ENCODE assay signal across 1 cellular context in genomic region chr11:78290293-78291176, GRCh38.
TF ChIP-seq lines count a peak whose summit lies in the region.

No MANE protein-coding gene starts in this region.

TF ChIP-seq in HepG2, 621 proteins besides CTCF, POLR2A, EP300 and RAD21 (continued from another document and continues in another):
- TF ChIP-seq, protein P1, sequence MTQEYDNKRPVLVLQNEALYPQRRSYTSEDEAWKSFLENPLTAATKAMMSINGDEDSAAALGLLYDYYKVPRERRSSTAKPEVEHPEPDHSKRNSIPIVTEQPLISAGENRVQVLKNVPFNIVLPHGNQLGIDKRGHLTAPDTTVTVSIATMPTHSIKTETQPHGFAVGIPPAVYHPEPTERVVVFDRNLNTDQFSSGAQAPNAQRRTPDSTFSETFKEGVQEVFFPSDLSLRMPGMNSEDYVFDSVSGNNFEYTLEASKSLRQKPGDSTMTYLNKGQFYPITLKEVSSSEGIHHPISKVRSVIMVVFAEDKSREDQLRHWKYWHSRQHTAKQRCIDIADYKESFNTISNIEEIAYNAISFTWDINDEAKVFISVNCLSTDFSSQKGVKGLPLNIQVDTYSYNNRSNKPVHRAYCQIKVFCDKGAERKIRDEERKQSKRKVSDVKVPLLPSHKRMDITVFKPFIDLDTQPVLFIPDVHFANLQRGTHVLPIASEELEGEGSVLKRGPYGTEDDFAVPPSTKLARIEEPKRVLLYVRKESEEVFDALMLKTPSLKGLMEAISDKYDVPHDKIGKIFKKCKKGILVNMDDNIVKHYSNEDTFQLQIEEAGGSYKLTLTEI (CRISPR knock-in tag; conservative IDR thresholded peaks at IDR 0.05), result no peak
- TF ChIP-seq ZNF780A (CRISPR knock-in tag; IDR thresholded peaks at IDR 0.05), result 0 out of 2 replicates have a peak, but pooled peaks have one; percentile 65
- 0 out of 2 replicates have a peak, but pooled peaks have one; percentile 53 for TF ChIP-seq NAIF1 (CRISPR knock-in tag; IDR thresholded peaks at IDR 0.05; ENCODE audit: borderline replicate concordance)
- peak; percentile 98 for TF ChIP-seq IRF2 (CRISPR knock-in tag; IDR thresholded peaks at IDR 0.05)
- no peak for TF ChIP-seq RELA (CRISPR knock-in tag; IDR thresholded peaks at IDR 0.05)
- TF ChIP-seq SIX4 (CRISPR knock-in tag; IDR thresholded peaks at IDR 0.05), result peak; percentile 95
- TF ChIP-seq TBP (CRISPR knock-in tag; IDR thresholded peaks at IDR 0.05), result no peak
- TF ChIP-seq, protein P2, sequence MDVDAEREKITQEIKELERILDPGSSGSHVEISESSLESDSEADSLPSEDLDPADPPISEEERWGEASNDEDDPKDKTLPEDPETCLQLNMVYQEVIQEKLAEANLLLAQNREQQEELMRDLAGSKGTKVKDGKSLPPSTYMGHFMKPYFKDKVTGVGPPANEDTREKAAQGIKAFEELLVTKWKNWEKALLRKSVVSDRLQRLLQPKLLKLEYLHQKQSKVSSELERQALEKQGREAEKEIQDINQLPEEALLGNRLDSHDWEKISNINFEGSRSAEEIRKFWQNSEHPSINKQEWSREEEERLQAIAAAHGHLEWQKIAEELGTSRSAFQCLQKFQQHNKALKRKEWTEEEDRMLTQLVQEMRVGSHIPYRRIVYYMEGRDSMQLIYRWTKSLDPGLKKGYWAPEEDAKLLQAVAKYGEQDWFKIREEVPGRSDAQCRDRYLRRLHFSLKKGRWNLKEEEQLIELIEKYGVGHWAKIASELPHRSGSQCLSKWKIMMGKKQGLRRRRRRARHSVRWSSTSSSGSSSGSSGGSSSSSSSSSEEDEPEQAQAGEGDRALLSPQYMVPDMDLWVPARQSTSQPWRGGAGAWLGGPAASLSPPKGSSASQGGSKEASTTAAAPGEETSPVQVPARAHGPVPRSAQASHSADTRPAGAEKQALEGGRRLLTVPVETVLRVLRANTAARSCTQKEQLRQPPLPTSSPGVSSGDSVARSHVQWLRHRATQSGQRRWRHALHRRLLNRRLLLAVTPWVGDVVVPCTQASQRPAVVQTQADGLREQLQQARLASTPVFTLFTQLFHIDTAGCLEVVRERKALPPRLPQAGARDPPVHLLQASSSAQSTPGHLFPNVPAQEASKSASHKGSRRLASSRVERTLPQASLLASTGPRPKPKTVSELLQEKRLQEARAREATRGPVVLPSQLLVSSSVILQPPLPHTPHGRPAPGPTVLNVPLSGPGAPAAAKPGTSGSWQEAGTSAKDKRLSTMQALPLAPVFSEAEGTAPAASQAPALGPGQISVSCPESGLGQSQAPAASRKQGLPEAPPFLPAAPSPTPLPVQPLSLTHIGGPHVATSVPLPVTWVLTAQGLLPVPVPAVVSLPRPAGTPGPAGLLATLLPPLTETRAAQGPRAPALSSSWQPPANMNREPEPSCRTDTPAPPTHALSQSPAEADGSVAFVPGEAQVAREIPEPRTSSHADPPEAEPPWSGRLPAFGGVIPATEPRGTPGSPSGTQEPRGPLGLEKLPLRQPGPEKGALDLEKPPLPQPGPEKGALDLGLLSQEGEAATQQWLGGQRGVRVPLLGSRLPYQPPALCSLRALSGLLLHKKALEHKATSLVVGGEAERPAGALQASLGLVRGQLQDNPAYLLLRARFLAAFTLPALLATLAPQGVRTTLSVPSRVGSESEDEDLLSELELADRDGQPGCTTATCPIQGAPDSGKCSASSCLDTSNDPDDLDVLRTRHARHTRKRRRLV (CRISPR knock-in tag; IDR thresholded peaks at IDR 0.05), result no peak
- TF ChIP-seq BORCS8-MEF2B (CRISPR knock-in tag; IDR thresholded peaks at IDR 0.05), result no peak
- TF ChIP-seq ZNF746 (CRISPR knock-in tag; IDR thresholded peaks at IDR 0.05), result peak; percentile 48; the same call in 1 of the 2 replicates
- no peak for TF ChIP-seq PCBP1 (IDR thresholded peaks at IDR 0.05; ENCODE audit: borderline replicate concordance, low read depth, low read length)
- TF ChIP-seq ZNF709 (CRISPR knock-in tag; IDR thresholded peaks at IDR 0.05), result no peak
- TF ChIP-seq MEIS1 (CRISPR knock-in tag; IDR thresholded peaks at IDR 0.05; ENCODE audit: borderline replicate concordance), result peak; percentile 85
- TF ChIP-seq ZNF143 (CRISPR knock-in tag; IDR thresholded peaks at IDR 0.05), result no peak
- no peak for TF ChIP-seq ZNF235 (CRISPR knock-in tag; IDR thresholded peaks at IDR 0.05; ENCODE audit: borderline replicate concordance)
- no peak for TF ChIP-seq ZFP62 (CRISPR knock-in tag; IDR thresholded peaks at IDR 0.05)
- TF ChIP-seq ZNF292 (CRISPR knock-in tag; IDR thresholded peaks at IDR 0.05; ENCODE audit: borderline replicate concordance, low read depth), result peak; percentile 96; the same call in 1 of the 2 replicates
- TF ChIP-seq ZUFSP (CRISPR knock-in tag; IDR thresholded peaks at IDR 0.05; ENCODE audit: borderline replicate concordance), result no peak
- TF ChIP-seq, protein P3, sequence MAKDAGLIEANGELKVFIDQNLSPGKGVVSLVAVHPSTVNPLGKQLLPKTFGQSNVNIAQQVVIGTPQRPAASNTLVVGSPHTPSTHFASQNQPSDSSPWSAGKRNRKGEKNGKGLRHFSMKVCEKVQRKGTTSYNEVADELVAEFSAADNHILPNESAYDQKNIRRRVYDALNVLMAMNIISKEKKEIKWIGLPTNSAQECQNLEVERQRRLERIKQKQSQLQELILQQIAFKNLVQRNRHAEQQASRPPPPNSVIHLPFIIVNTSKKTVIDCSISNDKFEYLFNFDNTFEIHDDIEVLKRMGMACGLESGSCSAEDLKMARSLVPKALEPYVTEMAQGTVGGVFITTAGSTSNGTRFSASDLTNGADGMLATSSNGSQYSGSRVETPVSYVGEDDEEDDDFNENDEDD (CRISPR knock-in tag; IDR thresholded peaks at IDR 0.05; ENCODE audit: borderline replicate concordance), result peak; percentile 70; the same call in 1 of the 2 replicates
- peak; percentile 90 to 100 for TF ChIP-seq ATF4 (CRISPR knock-in tag; IDR thresholded peaks at IDR 0.05)
- TF ChIP-seq NFE2 (CRISPR knock-in tag; IDR thresholded peaks at IDR 0.05), result no peak
- TF ChIP-seq SMAD9 (CRISPR knock-in tag; IDR thresholded peaks at IDR 0.05), result no peak
- TF ChIP-seq MBD4 (IDR thresholded peaks at IDR 0.05; ENCODE audit: borderline replicate concordance, low read length), result 0 out of 2 replicates have a peak, but pooled peaks have one; percentile 65
- TF ChIP-seq ZNF160 (CRISPR knock-in tag; IDR thresholded peaks at IDR 0.05), result no peak
- TF ChIP-seq NBN (conservative IDR thresholded peaks at IDR 0.05), result no peak
- TF ChIP-seq CREB1 (IDR thresholded peaks at IDR 0.05), result peak; percentile 65
- peak; percentile 86 for TF ChIP-seq CREB1 (CRISPR knock-in tag; IDR thresholded peaks at IDR 0.05)
- TF ChIP-seq, protein P4, sequence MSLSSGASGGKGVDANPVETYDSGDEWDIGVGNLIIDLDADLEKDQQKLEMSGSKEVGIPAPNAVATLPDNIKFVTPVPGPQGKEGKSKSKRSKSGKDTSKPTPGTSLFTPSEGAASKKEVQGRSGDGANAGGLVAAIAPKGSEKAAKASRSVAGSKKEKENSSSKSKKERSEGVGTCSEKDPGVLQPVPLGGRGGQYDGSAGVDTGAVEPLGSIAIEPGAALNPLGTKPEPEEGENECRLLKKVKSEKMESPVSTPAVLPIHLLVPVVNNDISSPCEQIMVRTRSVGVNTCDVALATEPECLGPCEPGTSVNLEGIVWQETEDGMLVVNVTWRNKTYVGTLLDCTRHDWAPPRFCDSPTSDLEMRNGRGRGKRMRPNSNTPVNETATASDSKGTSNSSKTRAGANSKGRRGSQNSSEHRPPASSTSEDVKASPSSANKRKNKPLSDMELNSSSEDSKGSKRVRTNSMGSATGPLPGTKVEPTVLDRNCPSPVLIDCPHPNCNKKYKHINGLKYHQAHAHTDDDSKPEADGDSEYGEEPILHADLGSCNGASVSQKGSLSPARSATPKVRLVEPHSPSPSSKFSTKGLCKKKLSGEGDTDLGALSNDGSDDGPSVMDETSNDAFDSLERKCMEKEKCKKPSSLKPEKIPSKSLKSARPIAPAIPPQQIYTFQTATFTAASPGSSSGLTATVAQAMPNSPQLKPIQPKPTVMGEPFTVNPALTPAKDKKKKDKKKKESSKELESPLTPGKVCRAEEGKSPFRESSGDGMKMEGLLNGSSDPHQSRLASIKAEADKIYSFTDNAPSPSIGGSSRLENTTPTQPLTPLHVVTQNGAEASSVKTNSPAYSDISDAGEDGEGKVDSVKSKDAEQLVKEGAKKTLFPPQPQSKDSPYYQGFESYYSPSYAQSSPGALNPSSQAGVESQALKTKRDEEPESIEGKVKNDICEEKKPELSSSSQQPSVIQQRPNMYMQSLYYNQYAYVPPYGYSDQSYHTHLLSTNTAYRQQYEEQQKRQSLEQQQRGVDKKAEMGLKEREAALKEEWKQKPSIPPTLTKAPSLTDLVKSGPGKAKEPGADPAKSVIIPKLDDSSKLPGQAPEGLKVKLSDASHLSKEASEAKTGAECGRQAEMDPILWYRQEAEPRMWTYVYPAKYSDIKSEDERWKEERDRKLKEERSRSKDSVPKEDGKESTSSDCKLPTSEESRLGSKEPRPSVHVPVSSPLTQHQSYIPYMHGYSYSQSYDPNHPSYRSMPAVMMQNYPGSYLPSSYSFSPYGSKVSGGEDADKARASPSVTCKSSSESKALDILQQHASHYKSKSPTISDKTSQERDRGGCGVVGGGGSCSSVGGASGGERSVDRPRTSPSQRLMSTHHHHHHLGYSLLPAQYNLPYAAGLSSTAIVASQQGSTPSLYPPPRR (CRISPR knock-in tag; IDR thresholded peaks at IDR 0.05; ENCODE audit: borderline replicate concordance), result peak; percentile 97
- TF ChIP-seq ELF3 (CRISPR knock-in tag; IDR thresholded peaks at IDR 0.05), result peak; percentile 99
- TF ChIP-seq, protein P5, sequence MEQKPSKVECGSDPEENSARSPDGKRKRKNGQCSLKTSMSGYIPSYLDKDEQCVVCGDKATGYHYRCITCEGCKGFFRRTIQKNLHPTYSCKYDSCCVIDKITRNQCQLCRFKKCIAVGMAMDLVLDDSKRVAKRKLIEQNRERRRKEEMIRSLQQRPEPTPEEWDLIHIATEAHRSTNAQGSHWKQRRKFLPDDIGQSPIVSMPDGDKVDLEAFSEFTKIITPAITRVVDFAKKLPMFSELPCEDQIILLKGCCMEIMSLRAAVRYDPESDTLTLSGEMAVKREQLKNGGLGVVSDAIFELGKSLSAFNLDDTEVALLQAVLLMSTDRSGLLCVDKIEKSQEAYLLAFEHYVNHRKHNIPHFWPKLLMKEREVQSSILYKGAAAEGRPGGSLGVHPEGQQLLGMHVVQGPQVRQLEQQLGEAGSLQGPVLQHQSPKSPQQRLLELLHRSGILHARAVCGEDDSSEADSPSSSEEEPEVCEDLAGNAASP (CRISPR knock-in tag; IDR thresholded peaks at IDR 0.05; ENCODE audit: borderline replicate concordance), result peak; percentile 92
- TF ChIP-seq TAF1 (CRISPR knock-in tag; IDR thresholded peaks at IDR 0.05), result no peak
- TF ChIP-seq THAP8 (CRISPR knock-in tag; IDR thresholded peaks at IDR 0.05; ENCODE audit: borderline replicate concordance), result no peak
- peak; percentile 78 for TF ChIP-seq KMT2B (CRISPR knock-in tag; IDR thresholded peaks at IDR 0.05)
- TF ChIP-seq NFIC (IDR thresholded peaks at IDR 0.05; ENCODE audit: low read length), result peak; percentile 85
- peak; percentile 87 for TF ChIP-seq ARNTL (CRISPR knock-in tag; IDR thresholded peaks at IDR 0.05)
- TF ChIP-seq TCF12 (IDR thresholded peaks at IDR 0.05), result no peak
- TF ChIP-seq TCF12 (CRISPR knock-in tag; IDR thresholded peaks at IDR 0.05), result no peak
- no peak for TF ChIP-seq SRSF1 (optimal IDR thresholded peaks at IDR 0.05; ENCODE audit: low read depth, low read length)
- TF ChIP-seq ARNT2 (CRISPR knock-in tag; IDR thresholded peaks at IDR 0.05; ENCODE audit: low read depth), result peak; percentile 59; the same call in 1 of the 2 replicates
- no peak for TF ChIP-seq DZIP1 (CRISPR knock-in tag; IDR thresholded peaks at IDR 0.05)
